Comparison of ENCODE assay signal across 7 cellular contexts in genomic region chr12:74538491-74539258, GRCh38. TPM values are rescaled to one million over a fixed set of nuclear protein-coding genes. Genes with fewer than 3 reads are reported as not detected.
A peak's percentile ranks its signal among the peaks of the same experiment; 100 is the strongest.
DNase-seq lines count a peak whose midpoint lies in the region; ATAC-seq and TF ChIP-seq lines count a peak whose summit lies in the region.

No MANE protein-coding gene starts in this region.

- no peak overlapping the region for H2AK5ac ChIP-seq in mesendoderm (ENCODE audit: low read length)

- no peaks in the 10 kb centered on the region for H3K9me3 ChIP-seq in tibial nerve

- TF ChIP-seq POLR2A in tibial nerve (IDR thresholded peaks at IDR 0.05), result no peak

- no peak overlapping the region for H4K5ac ChIP-seq in mesendoderm (ENCODE audit: low read length)

- no peak for TF ChIP-seq EP300 in tibial nerve (IDR thresholded peaks at IDR 0.05)

- peak overlapping the region; percentile 89 for H3K4me2 ChIP-seq in mesendoderm (ENCODE audit: low read length)

- peak in 3 of 5 donors; percentile 30 to 47 (median 38) for DNase-seq in T-helper 1 cell
- peak; percentile 33 for DNase-seq in dermis blood vessel endothelial cell
- DNase-seq in mesendoderm, result peak; percentile 33
- no peak for DNase-seq in tibial nerve (ENCODE audit: low spot score in 2 of 2)
- no peak for DNase-seq in superior temporal gyrus (ENCODE audit: extremely low spot score)

- no peak overlapping the region for H3K23ac ChIP-seq in mesendoderm (ENCODE audit: low read length)

- peaks cover 37% of the 10 kb centered on the region for H3K79me2 ChIP-seq in mesendoderm (ENCODE audit: control insufficient read depth, insufficient read depth, low read length)

- peaks cover 4% of the 10 kb centered on the region for H3K79me1 ChIP-seq in mesendoderm (ENCODE audit: low read length)

- no peak overlapping the region for H3K4ac ChIP-seq in mesendoderm (ENCODE audit: low read depth, low read length)

- no peak overlapping the region for H2BK5ac ChIP-seq in mesendoderm (ENCODE audit: low read length)

- H3K4me3 ChIP-seq in mesendoderm (ENCODE audit: low read length), result peak overlapping the region; percentile 91
- peak overlapping the region; percentile 64 to 90 (median 72) for H3K4me3 ChIP-seq in tibial nerve

- H3K27ac ChIP-seq in mesendoderm (ENCODE audit: low read depth, low read length) (no peak overlapping the region), tibial nerve (peak overlapping the region; percentile 81 to 98 (median 90))

- peak; percentile 20 for ATAC-seq in GM18519 (IDR thresholded peaks at IDR 0.05; ENCODE audit: low FRiP score, unreplicated experiment)
- peak; percentile 8 for ATAC-seq in HG02884 (IDR thresholded peaks at IDR 0.05; ENCODE audit: unreplicated experiment)

- no peak overlapping the region for H2BK15ac ChIP-seq in mesendoderm (replicated peaks; ENCODE audit: low read depth)

- H3K56ac ChIP-seq in mesendoderm (ENCODE audit: low read length), result peak overlapping the region; percentile 95

- no peak overlapping the region for H2BK120ac ChIP-seq in mesendoderm (ENCODE audit: low read depth, low read length)

- WGBS in mesendoderm (ENCODE audit: extremely low coverage, insufficient coverage, low lambda C conversion rate), result no CpG with 5 or more reads among the region's 7 CpGs
- 26 to 27% methylated on average over 7 of the region's 7 CpGs for WGBS in tibial nerve, 2 donors

- peaks cover 6% of the 10 kb centered on the region for H3K4me1 ChIP-seq in mesendoderm (ENCODE audit: control insufficient read depth, low read depth, low read length)
- peaks cover 5 to 56% (median 33%) of the 10 kb centered on the region in 4 donors for H3K4me1 ChIP-seq in tibial nerve

- H3K36me3 ChIP-seq in mesendoderm (ENCODE audit: control insufficient read depth, insufficient read depth, low read length) (no peaks in the 10 kb centered on the region), tibial nerve (peaks cover 0 to 13% (median 0%) of the 10 kb centered on the region in 3 donors)

- H3K27me3 ChIP-seq in mesendoderm (ENCODE audit: insufficient read depth, low read length, poor library complexity) (no peaks in the 10 kb centered on the region), tibial nerve (no peaks in the 10 kb centered on the region)

- H3K9ac ChIP-seq in mesendoderm (ENCODE audit: low read length), result peak overlapping the region; percentile 87

- TF ChIP-seq CTCF in tibial nerve (IDR thresholded peaks at IDR 0.05), result no peak

- no peak overlapping the region for H3K18ac ChIP-seq in mesendoderm (ENCODE audit: low read length)

- H4K8ac ChIP-seq in mesendoderm (ENCODE audit: low read depth, low read length), result no peak overlapping the region

RNA-seq across cellular contexts. Expression of gene ATXN7L3B, which starts 1.0 kb away (rescaled TPM):
- total RNA-seq in dermis blood vessel endothelial cell (24.5 and 26.4 TPM in 2 replicates), tibial nerve (10 to 100 TPM; 15.3 to 22.0 (median 18.5) TPM)
- 26.6 TPM for polyA plus RNA-seq in mesendoderm (2013, experiment 1 of 2)
- polyA plus RNA-seq in mesendoderm (2013, experiment 2 of 2), result 25.8 TPM

Comparison
In these comparisons a context has a peak if more than half of its experiments do, and no peak if none do; other contexts are left out.
1. DNase-seq: peak in T-helper 1 cell (3 of 5), dermis blood vessel endothelial cell (single experiment) and mesendoderm (single experiment); none in tibial nerve (0 of 2) and superior temporal gyrus (single experiment).